ENCODE assay signal across 1 cellular context in genomic region chr2:9142551-9143263, GRCh38.
TF ChIP-seq lines count a peak whose summit lies in the region.

No MANE protein-coding gene starts in this region.

TF ChIP-seq in HepG2, 621 proteins besides CTCF, POLR2A, EP300 and RAD21 (continued from another document and continues in another):
- TF ChIP-seq, protein P1, sequence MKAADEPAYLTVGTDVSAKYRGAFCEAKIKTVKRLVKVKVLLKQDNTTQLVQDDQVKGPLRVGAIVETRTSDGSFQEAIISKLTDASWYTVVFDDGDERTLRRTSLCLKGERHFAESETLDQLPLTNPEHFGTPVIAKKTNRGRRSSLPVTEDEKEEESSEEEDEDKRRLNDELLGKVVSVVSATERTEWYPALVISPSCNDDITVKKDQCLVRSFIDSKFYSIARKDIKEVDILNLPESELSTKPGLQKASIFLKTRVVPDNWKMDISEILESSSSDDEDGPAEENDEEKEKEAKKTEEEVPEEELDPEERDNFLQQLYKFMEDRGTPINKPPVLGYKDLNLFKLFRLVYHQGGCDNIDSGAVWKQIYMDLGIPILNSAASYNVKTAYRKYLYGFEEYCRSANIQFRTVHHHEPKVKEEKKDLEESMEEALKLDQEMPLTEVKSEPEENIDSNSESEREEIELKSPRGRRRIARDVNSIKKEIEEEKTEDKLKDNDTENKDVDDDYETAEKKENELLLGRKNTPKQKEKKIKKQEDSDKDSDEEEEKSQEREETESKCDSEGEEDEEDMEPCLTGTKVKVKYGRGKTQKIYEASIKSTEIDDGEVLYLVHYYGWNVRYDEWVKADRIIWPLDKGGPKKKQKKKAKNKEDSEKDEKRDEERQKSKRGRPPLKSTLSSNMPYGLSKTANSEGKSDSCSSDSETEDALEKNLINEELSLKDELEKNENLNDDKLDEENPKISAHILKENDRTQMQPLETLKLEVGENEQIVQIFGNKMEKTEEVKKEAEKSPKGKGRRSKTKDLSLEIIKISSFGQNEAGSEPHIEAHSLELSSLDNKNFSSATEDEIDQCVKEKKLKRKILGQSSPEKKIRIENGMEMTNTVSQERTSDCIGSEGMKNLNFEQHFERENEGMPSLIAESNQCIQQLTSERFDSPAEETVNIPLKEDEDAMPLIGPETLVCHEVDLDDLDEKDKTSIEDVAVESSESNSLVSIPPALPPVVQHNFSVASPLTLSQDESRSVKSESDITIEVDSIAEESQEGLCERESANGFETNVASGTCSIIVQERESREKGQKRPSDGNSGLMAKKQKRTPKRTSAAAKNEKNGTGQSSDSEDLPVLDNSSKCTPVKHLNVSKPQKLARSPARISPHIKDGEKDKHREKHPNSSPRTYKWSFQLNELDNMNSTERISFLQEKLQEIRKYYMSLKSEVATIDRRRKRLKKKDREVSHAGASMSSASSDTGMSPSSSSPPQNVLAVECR (CRISPR knock-in tag; IDR thresholded peaks at IDR 0.05; ENCODE audit: borderline replicate concordance), result peak; percentile 63; the same call in 1 of the 2 replicates
- TF ChIP-seq, protein P2, sequence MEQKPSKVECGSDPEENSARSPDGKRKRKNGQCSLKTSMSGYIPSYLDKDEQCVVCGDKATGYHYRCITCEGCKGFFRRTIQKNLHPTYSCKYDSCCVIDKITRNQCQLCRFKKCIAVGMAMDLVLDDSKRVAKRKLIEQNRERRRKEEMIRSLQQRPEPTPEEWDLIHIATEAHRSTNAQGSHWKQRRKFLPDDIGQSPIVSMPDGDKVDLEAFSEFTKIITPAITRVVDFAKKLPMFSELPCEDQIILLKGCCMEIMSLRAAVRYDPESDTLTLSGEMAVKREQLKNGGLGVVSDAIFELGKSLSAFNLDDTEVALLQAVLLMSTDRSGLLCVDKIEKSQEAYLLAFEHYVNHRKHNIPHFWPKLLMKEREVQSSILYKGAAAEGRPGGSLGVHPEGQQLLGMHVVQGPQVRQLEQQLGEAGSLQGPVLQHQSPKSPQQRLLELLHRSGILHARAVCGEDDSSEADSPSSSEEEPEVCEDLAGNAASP (CRISPR knock-in tag; IDR thresholded peaks at IDR 0.05; ENCODE audit: borderline replicate concordance), result peak; percentile 80; the same call in 1 of the 2 replicates
- peak; percentile 66 for TF ChIP-seq RFXAP (CRISPR knock-in tag; IDR thresholded peaks at IDR 0.05; ENCODE audit: borderline replicate concordance)
- TF ChIP-seq, protein P3, sequence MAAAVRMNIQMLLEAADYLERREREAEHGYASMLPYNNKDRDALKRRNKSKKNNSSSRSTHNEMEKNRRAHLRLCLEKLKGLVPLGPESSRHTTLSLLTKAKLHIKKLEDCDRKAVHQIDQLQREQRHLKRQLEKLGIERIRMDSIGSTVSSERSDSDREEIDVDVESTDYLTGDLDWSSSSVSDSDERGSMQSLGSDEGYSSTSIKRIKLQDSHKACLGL (CRISPR knock-in tag; IDR thresholded peaks at IDR 0.05), result peak; percentile 41; the same call in 1 of the 2 replicates
- TF ChIP-seq ZNF230 (CRISPR knock-in tag; IDR thresholded peaks at IDR 0.05), result 0 out of 2 replicates have a peak, but pooled peaks have one; percentile 3
- TF ChIP-seq ZKSCAN1 (IDR thresholded peaks at IDR 0.05; ENCODE audit: low read length), result no peak
- peak; percentile 60 for TF ChIP-seq THAP11 (CRISPR knock-in tag; IDR thresholded peaks at IDR 0.05)
- no peak for TF ChIP-seq ZNF775 (CRISPR knock-in tag; IDR thresholded peaks at IDR 0.05; ENCODE audit: borderline replicate concordance)
- TF ChIP-seq ZNF383 (CRISPR knock-in tag; IDR thresholded peaks at IDR 0.05; ENCODE audit: borderline replicate concordance), result no peak
- TF ChIP-seq ZNF781 (CRISPR knock-in tag; IDR thresholded peaks at IDR 0.05; ENCODE audit: borderline replicate concordance, not compliant biosample characterization), result peak; percentile 73
- no peak for TF ChIP-seq ZNF260 (CRISPR knock-in tag; IDR thresholded peaks at IDR 0.05; ENCODE audit: borderline replicate concordance, low read depth)
- TF ChIP-seq ZC3H13 (CRISPR knock-in tag; IDR thresholded peaks at IDR 0.05), result no peak
- TF ChIP-seq MIER3 (CRISPR knock-in tag; IDR thresholded peaks at IDR 0.05; ENCODE audit: borderline replicate concordance), result peak; percentile 78; the same call in 1 of the 2 replicates
- TF ChIP-seq MIER2 (CRISPR knock-in tag; IDR thresholded peaks at IDR 0.05), result no peak
- TF ChIP-seq HDAC1 (CRISPR knock-in tag; IDR thresholded peaks at IDR 0.05), result peak; percentile 39
- no peak for TF ChIP-seq ZNF564 (CRISPR knock-in tag; IDR thresholded peaks at IDR 0.05)
- no peak for TF ChIP-seq CERS6 (CRISPR knock-in tag; IDR thresholded peaks at IDR 0.05)
- TF ChIP-seq, protein P4, sequence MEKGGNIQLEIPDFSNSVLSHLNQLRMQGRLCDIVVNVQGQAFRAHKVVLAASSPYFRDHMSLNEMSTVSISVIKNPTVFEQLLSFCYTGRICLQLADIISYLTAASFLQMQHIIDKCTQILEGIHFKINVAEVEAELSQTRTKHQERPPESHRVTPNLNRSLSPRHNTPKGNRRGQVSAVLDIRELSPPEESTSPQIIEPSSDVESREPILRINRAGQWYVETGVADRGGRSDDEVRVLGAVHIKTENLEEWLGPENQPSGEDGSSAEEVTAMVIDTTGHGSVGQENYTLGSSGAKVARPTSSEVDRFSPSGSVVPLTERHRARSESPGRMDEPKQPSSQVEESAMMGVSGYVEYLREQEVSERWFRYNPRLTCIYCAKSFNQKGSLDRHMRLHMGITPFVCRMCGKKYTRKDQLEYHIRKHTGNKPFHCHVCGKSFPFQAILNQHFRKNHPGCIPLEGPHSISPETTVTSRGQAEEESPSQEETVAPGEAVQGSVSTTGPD (CRISPR knock-in tag; IDR thresholded peaks at IDR 0.05), result no peak
- TF ChIP-seq KDM2A (CRISPR knock-in tag; IDR thresholded peaks at IDR 0.05; ENCODE audit: borderline replicate concordance, low read depth), result peak; percentile 96
- peak; percentile 51 for TF ChIP-seq PPARG (CRISPR knock-in tag; conservative IDR thresholded peaks at IDR 0.05)
- TF ChIP-seq, protein P5, sequence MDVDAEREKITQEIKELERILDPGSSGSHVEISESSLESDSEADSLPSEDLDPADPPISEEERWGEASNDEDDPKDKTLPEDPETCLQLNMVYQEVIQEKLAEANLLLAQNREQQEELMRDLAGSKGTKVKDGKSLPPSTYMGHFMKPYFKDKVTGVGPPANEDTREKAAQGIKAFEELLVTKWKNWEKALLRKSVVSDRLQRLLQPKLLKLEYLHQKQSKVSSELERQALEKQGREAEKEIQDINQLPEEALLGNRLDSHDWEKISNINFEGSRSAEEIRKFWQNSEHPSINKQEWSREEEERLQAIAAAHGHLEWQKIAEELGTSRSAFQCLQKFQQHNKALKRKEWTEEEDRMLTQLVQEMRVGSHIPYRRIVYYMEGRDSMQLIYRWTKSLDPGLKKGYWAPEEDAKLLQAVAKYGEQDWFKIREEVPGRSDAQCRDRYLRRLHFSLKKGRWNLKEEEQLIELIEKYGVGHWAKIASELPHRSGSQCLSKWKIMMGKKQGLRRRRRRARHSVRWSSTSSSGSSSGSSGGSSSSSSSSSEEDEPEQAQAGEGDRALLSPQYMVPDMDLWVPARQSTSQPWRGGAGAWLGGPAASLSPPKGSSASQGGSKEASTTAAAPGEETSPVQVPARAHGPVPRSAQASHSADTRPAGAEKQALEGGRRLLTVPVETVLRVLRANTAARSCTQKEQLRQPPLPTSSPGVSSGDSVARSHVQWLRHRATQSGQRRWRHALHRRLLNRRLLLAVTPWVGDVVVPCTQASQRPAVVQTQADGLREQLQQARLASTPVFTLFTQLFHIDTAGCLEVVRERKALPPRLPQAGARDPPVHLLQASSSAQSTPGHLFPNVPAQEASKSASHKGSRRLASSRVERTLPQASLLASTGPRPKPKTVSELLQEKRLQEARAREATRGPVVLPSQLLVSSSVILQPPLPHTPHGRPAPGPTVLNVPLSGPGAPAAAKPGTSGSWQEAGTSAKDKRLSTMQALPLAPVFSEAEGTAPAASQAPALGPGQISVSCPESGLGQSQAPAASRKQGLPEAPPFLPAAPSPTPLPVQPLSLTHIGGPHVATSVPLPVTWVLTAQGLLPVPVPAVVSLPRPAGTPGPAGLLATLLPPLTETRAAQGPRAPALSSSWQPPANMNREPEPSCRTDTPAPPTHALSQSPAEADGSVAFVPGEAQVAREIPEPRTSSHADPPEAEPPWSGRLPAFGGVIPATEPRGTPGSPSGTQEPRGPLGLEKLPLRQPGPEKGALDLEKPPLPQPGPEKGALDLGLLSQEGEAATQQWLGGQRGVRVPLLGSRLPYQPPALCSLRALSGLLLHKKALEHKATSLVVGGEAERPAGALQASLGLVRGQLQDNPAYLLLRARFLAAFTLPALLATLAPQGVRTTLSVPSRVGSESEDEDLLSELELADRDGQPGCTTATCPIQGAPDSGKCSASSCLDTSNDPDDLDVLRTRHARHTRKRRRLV (CRISPR knock-in tag; IDR thresholded peaks at IDR 0.05), result no peak
- no peak for TF ChIP-seq NFAT5 (CRISPR knock-in tag; IDR thresholded peaks at IDR 0.05)
- TF ChIP-seq, protein P6, sequence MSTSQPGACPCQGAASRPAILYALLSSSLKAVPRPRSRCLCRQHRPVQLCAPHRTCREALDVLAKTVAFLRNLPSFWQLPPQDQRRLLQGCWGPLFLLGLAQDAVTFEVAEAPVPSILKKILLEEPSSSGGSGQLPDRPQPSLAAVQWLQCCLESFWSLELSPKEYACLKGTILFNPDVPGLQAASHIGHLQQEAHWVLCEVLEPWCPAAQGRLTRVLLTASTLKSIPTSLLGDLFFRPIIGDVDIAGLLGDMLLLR (CRISPR knock-in tag; IDR thresholded peaks at IDR 0.05), result no peak
- no peak for TF ChIP-seq TAF1 (CRISPR knock-in tag; IDR thresholded peaks at IDR 0.05)
- peak; percentile 79 for TF ChIP-seq ZNF800 (CRISPR knock-in tag; IDR thresholded peaks at IDR 0.05)
- TF ChIP-seq ZMAT3 (CRISPR knock-in tag; conservative IDR thresholded peaks at IDR 0.05), result no peak
- no peak for TF ChIP-seq ZNF552 (CRISPR knock-in tag; IDR thresholded peaks at IDR 0.05; ENCODE audit: borderline replicate concordance)
- TF ChIP-seq, protein P7, sequence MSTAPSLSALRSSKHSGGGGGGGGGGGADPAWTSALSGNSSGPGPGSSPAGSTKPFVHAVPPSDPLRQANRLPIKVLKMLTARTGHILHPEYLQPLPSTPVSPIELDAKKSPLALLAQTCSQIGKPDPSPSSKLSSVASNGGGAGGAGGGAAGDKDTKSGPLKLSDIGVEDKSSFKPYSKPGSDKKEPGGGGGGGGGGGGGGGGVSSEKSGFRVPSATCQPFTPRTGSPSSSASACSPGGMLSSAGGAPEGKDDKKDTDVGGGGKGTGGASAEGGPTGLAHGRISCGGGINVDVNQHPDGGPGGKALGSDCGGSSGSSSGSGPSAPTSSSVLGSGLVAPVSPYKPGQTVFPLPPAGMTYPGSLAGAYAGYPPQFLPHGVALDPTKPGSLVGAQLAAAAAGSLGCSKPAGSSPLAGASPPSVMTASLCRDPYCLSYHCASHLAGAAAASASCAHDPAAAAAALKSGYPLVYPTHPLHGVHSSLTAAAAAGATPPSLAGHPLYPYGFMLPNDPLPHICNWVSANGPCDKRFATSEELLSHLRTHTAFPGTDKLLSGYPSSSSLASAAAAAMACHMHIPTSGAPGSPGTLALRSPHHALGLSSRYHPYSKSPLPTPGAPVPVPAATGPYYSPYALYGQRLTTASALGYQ (CRISPR knock-in tag; IDR thresholded peaks at IDR 0.05), result no peak; the same call in none of the 2 replicates
- no peak for TF ChIP-seq ADNP (CRISPR knock-in tag; IDR thresholded peaks at IDR 0.05)
- peak; percentile 59; the same call in 1 of the 2 replicates for TF ChIP-seq FOXK1 (CRISPR knock-in tag; IDR thresholded peaks at IDR 0.05; ENCODE audit: borderline replicate concordance, low read depth)
- TF ChIP-seq ZNF761 (CRISPR knock-in tag; conservative IDR thresholded peaks at IDR 0.05), result no peak
- TF ChIP-seq GATAD2A (CRISPR knock-in tag; IDR thresholded peaks at IDR 0.05), result peak; percentile 76
